Comparison of ENCODE assay signal across 21 cellular contexts in the genomic region with DNA sequence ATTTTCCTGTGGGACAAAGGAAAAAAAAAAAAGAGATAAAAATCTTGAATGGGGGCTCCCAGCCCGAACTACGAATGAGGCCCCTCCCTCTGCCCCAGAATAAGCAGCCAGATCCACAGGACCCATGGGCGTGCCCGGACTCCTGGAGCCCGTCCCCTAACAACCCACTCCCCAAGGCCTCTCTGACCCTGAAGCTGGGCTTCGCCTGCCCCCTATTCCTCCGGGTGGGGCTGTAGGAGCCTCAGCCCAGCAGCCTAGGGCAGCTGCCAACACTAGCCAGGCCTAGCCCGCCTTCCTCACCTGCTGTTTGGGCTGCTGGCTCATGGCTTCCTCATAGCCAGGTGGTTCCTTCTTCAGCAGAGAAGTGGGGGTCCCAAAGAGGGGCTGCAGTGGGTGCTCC. TPM values are rescaled to one million over a fixed set of nuclear protein-coding genes. Genes with fewer than 3 reads are reported as not detected.
A peak's percentile ranks its signal among the peaks of the same experiment; 100 is the strongest.
DNase-seq lines count a peak whose midpoint lies in the region; ATAC-seq and TF ChIP-seq lines count a peak whose summit lies in the region.
"Had no signal": no experiment of that assay in that cellular context is flagged by ENCODE, and none has a peak within 500 bp of the region (broad histone marks: within the 10 kb centered on the region; RNA-seq: fewer than 3 reads in every experiment).

No MANE protein-coding gene starts in this region.

- DNase-seq in T-helper 2 cell treated with Interferon-gamma antibody and Interleukin-4, amounts not matched to agents 5 μg/mL and 100 μg/mL, for 36 hours (ENCODE audit: low spot score) = no peak
- DNase-seq in T-helper 2 cell = no peak
- no peak for DNase-seq in CD4-positive, CD25-positive, alpha-beta regulatory T cell
- no peak for DNase-seq in T-helper 17 cell
- no peak for DNase-seq in nephron progenitor cell
- no peak for DNase-seq in DMS153 (lab: John Stamatoyannopoulos, UW)
- DNase-seq in NCI-H446 (lab: John Stamatoyannopoulos, UW) = no peak
- no peak for DNase-seq in stimulated activated CD4-positive, alpha-beta T cell treated with anti-CD3 and anti-CD28 coated beads, Interleukin-4, amount 100 ng/mL, for 24 hours
- DNase-seq: 8988T; activated CD4-positive, alpha-beta T cell treated with anti-CD3 and anti-CD28 coated beads for 1 hour; activated naive CD4-positive, alpha-beta T cell treated with anti-CD3 and anti-CD28 coated beads, Interleukin-2, amount 50 U/mL, for 16 hours; activated T-cell treated with anti-CD3 and anti-CD28 coated beads, Interleukin-2, amount 50 U/mL, for 48 hours; Calu3; IMR-90; NCI-H1105; NCI-H2029 treated with DMSO at 0.1 percent for 48 hours; NCI-H345; SIG-M5; substantia nigra had no signal

- H3K9me3 ChIP-seq in CD4-positive, CD25-positive, alpha-beta regulatory T cell (ENCODE audit: control insufficient read depth in 2 of 2, low read length in 2 of 2) = no peaks in the 10 kb centered on the region
- no peaks in the 10 kb centered on the region for H3K9me3 ChIP-seq in T-helper 17 cell (ENCODE audit: control insufficient read depth, low read length, poor library complexity, severe bottlenecking)
- H3K9me3 ChIP-seq: prostate gland had no signal

- H3K4me1 ChIP-seq in CD4-positive, CD25-positive, alpha-beta regulatory T cell (ENCODE audit: control insufficient read depth, insufficient read depth, low read length, poor library complexity, severe bottlenecking) = peaks cover 19% of the 10 kb centered on the region
- H3K4me1 ChIP-seq: prostate gland had no signal

- H3K9me3 Mint-ChIP-seq in T-helper 2 cell treated with Interferon-gamma antibody and Interleukin-4, amounts not matched to agents 5 μg/mL and 100 μg/mL, for 36 hours = no peaks in the 10 kb centered on the region
- H3K9me3 Mint-ChIP-seq in CD4-positive, CD25-positive, alpha-beta regulatory T cell = peaks cover 0 to 3% (median 0%) of the 10 kb centered on the region in 7 donors
- H3K9me3 Mint-ChIP-seq in nephron progenitor cell = no peaks in the 10 kb centered on the region
- H3K9me3 Mint-ChIP-seq: central memory CD8-positive, alpha-beta T cell had no signal

- no peak for TF ChIP-seq CTCF in nephron progenitor cell (IDR thresholded peaks at IDR 0.05)

- peaks cover 72% of the 10 kb centered on the region for H3K36me3 ChIP-seq in CD4-positive, CD25-positive, alpha-beta regulatory T cell (ENCODE audit: control insufficient read depth, insufficient read depth, low read length)

- peaks cover 47% of the 10 kb centered on the region for H3K36me3 Mint-ChIP-seq in T-helper 2 cell treated with Interferon-gamma antibody and Interleukin-4, amounts not matched to agents 5 μg/mL and 100 μg/mL, for 36 hours (ENCODE audit: low read depth)
- H3K36me3 Mint-ChIP-seq in CD4-positive, CD25-positive, alpha-beta regulatory T cell = peaks cover 31% of the 10 kb centered on the region
- H3K36me3 Mint-ChIP-seq in T-helper 17 cell (ENCODE audit: low read depth) (peaks cover 16% of the 10 kb centered on the region), nephron progenitor cell (ENCODE audit: low read depth) (peaks cover 25% of the 10 kb centered on the region)

- no peak overlapping the region for H3K27ac ChIP-seq in CD4-positive, CD25-positive, alpha-beta regulatory T cell (ENCODE audit: insufficient read depth, low read length, poor library complexity, severe bottlenecking)
- H3K27ac ChIP-seq: prostate gland had no signal

- H3K27me3 Mint-ChIP-seq in T-helper 2 cell treated with Interferon-gamma antibody and Interleukin-4, amounts not matched to agents 5 μg/mL and 100 μg/mL, for 36 hours (ENCODE audit: low read depth) = no peaks in the 10 kb centered on the region
- H3K27me3 Mint-ChIP-seq in CD4-positive, CD25-positive, alpha-beta regulatory T cell = no peaks in the 10 kb centered on the region
- H3K27me3 Mint-ChIP-seq in T-helper 17 cell (no peaks in the 10 kb centered on the region), nephron progenitor cell (ENCODE audit: low read depth, poor library complexity) (no peaks in the 10 kb centered on the region)
- H3K27me3 Mint-ChIP-seq: central memory CD8-positive, alpha-beta T cell had no signal

- H3K4me3 ChIP-seq in CD4-positive, CD25-positive, alpha-beta regulatory T cell (ENCODE audit: low read depth, low read length) = no peak overlapping the region
- H3K4me3 ChIP-seq: prostate gland had no signal

- no peak overlapping the region for H3K4me3 Mint-ChIP-seq in T-helper 2 cell treated with Interferon-gamma antibody and Interleukin-4, amounts not matched to agents 5 μg/mL and 100 μg/mL, for 36 hours
- H3K4me3 Mint-ChIP-seq in CD4-positive, CD25-positive, alpha-beta regulatory T cell = no peak overlapping the region
- H3K4me3 Mint-ChIP-seq in T-helper 17 cell (no peak overlapping the region), nephron progenitor cell (no peak overlapping the region)
- H3K4me3 Mint-ChIP-seq: central memory CD8-positive, alpha-beta T cell had no signal

- no peak for ATAC-seq in CD4-positive, CD25-positive, alpha-beta regulatory T cell (ENCODE audit: low read depth in 2 of 2)
- no peak for ATAC-seq in T-helper 17 cell

- H3K27me3 ChIP-seq in CD4-positive, CD25-positive, alpha-beta regulatory T cell (ENCODE audit: control insufficient read depth, insufficient read depth, low read length) = no peaks in the 10 kb centered on the region

- H3K27ac Mint-ChIP-seq in T-helper 2 cell treated with Interferon-gamma antibody and Interleukin-4, amounts not matched to agents 5 μg/mL and 100 μg/mL, for 36 hours = peak overlapping the region; percentile 79
- peak overlapping the region in 2 of 3 donors; percentile 16 to 94 for H3K27ac Mint-ChIP-seq in CD4-positive, CD25-positive, alpha-beta regulatory T cell
- H3K27ac Mint-ChIP-seq in T-helper 17 cell = peak overlapping the region; percentile 96
- peak overlapping the region; percentile 62 for H3K27ac Mint-ChIP-seq in nephron progenitor cell

- peaks cover 18% of the 10 kb centered on the region for H3K4me1 Mint-ChIP-seq in T-helper 2 cell treated with Interferon-gamma antibody and Interleukin-4, amounts not matched to agents 5 μg/mL and 100 μg/mL, for 36 hours (ENCODE audit: low read depth)
- H3K4me1 Mint-ChIP-seq in CD4-positive, CD25-positive, alpha-beta regulatory T cell = peaks cover 0 to 41% (median 29%) of the 10 kb centered on the region in 4 donors
- H3K4me1 Mint-ChIP-seq in T-helper 17 cell = peaks cover 37% of the 10 kb centered on the region
- H3K4me1 Mint-ChIP-seq in nephron progenitor cell = peaks cover 15% of the 10 kb centered on the region

RNA-seq across cellular contexts. Expression of gene SGSM3, which starts 46.6 kb away (rescaled TPM):
- 83.3 TPM for total RNA-seq in CD4-positive, CD25-positive, alpha-beta regulatory T cell
- 10 to 100 TPM; 26.8 to 35.6 (median 31.1) TPM for polyA plus RNA-seq in CD4-positive, CD25-positive, alpha-beta regulatory T cell
- total RNA-seq in T-helper 17 cell = 10 to 100 TPM; 56.7 to 79.4 TPM
